ENCODE assay signal across 16 cellular contexts in the genomic region with DNA sequence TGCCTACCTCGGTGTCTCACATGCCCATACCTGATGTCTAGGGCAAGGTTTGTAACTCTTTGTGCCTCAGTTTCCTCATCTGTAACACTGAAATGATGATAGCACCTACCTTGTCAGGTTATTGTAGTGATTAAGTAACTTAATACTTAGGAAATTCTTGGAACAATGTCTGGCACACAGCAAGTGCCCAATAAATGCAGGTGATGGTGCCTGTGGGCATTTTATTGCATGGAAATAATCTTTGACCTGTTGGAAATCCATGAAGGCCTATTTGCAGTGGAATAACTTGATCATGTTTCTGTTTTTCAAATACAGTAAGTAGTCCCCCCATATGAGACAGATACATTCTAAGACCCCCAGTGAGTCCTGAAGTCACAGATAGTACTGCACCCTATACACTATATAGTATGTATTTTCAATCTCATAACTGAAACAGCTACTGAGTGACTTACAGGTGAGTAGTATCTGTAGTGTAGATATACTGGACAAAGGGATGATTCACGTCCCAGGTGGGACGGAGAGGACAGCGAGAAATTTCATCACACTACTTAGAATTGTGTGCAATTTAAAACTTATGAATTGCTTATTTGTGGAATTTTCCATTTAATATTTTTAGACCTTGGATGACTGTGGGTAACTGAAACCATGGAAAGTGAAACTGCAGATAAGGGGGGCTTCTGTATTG. TPM values are rescaled to one million over a fixed set of nuclear protein-coding genes. Genes with fewer than 3 reads are reported as not detected.
DNase-seq lines count a peak whose midpoint lies in the region; ATAC-seq, FAIRE-seq and TF ChIP-seq lines count a peak whose summit lies in the region.
"Had no signal": no experiment of that assay in that cellular context is flagged by ENCODE, and none has a peak within 500 bp of the region (broad histone marks: within the 10 kb centered on the region; RNA-seq: fewer than 3 reads in every experiment).

No MANE protein-coding gene starts in this region.

- H3K9me3 ChIP-seq in BLaER1 (no peaks in the 10 kb centered on the region), HCT116 (ENCODE audit: control insufficient read depth in 1 of 2, insufficient read depth in 1 of 2, low read depth in 1 of 2, low read length in 2 of 2) (no peaks in the 10 kb centered on the region), GM12878 (replicated peaks; ENCODE audit: control insufficient read depth, insufficient read depth, low read length) (no peaks in the 10 kb centered on the region), osteoblast (ENCODE audit: low read depth, low read length) (no peaks in the 10 kb centered on the region)
- H3K9me3 ChIP-seq: BE2C, gastrocnemius medialis had no signal

- no peak for TF ChIP-seq EP300 in GM12878 (IDR thresholded peaks at IDR 0.05; ENCODE audit: borderline replicate concordance in 1 of 2, control insufficient read depth in 1 of 2, low read depth in 2 of 2, low read length in 2 of 2)

- ATAC-seq in HCT116 (0 out of 2 replicates have a peak, but pooled peaks have one; percentile 25), GM12878 (0 out of 3 replicates have a peak, but pooled peaks have one; percentile 5), GM21381 (IDR thresholded peaks at IDR 0.05; ENCODE audit: unreplicated experiment) (no peak), GM21737 (IDR thresholded peaks at IDR 0.05; ENCODE audit: unreplicated experiment) (no peak), HG03108 (IDR thresholded peaks at IDR 0.05; ENCODE audit: unreplicated experiment) (no peak)
- ATAC-seq: gastrocnemius medialis had no signal

- no peaks in the 10 kb centered on the region for H3K9me2 ChIP-seq in HCT116 (ENCODE audit: insufficient read depth)

- H3K36me3 ChIP-seq in BLaER1 (peaks cover 27% of the 10 kb centered on the region), HCT116 (ENCODE audit: control insufficient read depth in 1 of 2, insufficient read depth in 2 of 2, low read length in 2 of 2) (no peaks in the 10 kb centered on the region), GM12878 (ENCODE audit: control insufficient read depth in 2 of 2, insufficient read depth in 2 of 2, low read length in 1 of 2) (no peaks in the 10 kb centered on the region), osteoblast (ENCODE audit: insufficient read depth, low read length) (no peaks in the 10 kb centered on the region)
- H3K36me3 ChIP-seq: BE2C, gastrocnemius medialis had no signal

- no peak overlapping the region for H3K9ac ChIP-seq in BLaER1
- H3K9ac ChIP-seq in HCT116 (ENCODE audit: low read length) = peak overlapping the region; percentile 13
- no peak overlapping the region for H3K9ac ChIP-seq in GM12878 (ENCODE audit: control insufficient read depth, insufficient read depth, low read length)

- peaks cover 8% of the 10 kb centered on the region; the same call in 1 of the 2 replicates for H3K79me2 ChIP-seq in HCT116 (ENCODE audit: insufficient read depth, low read length)
- H3K79me2 ChIP-seq in GM12878 (ENCODE audit: control insufficient read depth, insufficient read depth, low read length) = peaks cover 77% of the 10 kb centered on the region
- peaks cover 4% of the 10 kb centered on the region for H3K79me2 ChIP-seq in osteoblast (ENCODE audit: insufficient read depth, low read length)

- RAD21 ChIA-PET in HCT116 (lab: Charles Lee; ENCODE audit: low non-redundant PET in 1 of 2, low total read pairs in 2 of 2, uncharacterized antibody in 2 of 2, unreplicated experiment in 2 of 2) (no interaction called here), GM12878 (lab: Charles Lee; ENCODE audit: unreplicated experiment) (interaction anchor here (1.4 to 4.1 kb wide), 2 partner anchors 30 to 35 kb away, joined by 5 to 53 read pairs; no protein-coding TSS in a partner anchor)

- H3K4me1 ChIP-seq in BLaER1 = peaks cover 81% of the 10 kb centered on the region
- peaks cover 27 to 30% of the 10 kb centered on the region in 2 experiments for H3K4me1 ChIP-seq in HCT116 (ENCODE audit: control insufficient read depth in 1 of 2, insufficient read depth in 2 of 2, low read length in 2 of 2)
- H3K4me1 ChIP-seq in GM12878 (ENCODE audit: control insufficient read depth, insufficient read depth, low read length) = peaks cover 40% of the 10 kb centered on the region
- H3K4me1 ChIP-seq in osteoblast (ENCODE audit: insufficient read depth, low read length) = peaks cover 12% of the 10 kb centered on the region
- H3K4me1 ChIP-seq: BE2C had no signal

- H2AFZ ChIP-seq in HCT116 (ENCODE audit: low read depth, low read length, poor library complexity, severe bottlenecking) (no peak overlapping the region), GM12878 (ENCODE audit: control insufficient read depth, low read depth, low read length) (no peak overlapping the region), osteoblast (ENCODE audit: low read length) (no peak overlapping the region)

- BruUV-seq in HCT116 (replicated peaks; lab: Mats Ljungman, UMichigan) (no TSS peak), GM12878 (replicated peaks; lab: Mats Ljungman, UMichigan) (no TSS peak)

- POLR2A ChIA-PET in HCT116 (lab: Charles Lee) = no interaction called here
- POLR2A ChIA-PET in GM12878 (lab: Charles Lee) = interaction anchor here (2.2 kb wide), 1 partner anchor 38 kb away, joined by 10 read pairs; no protein-coding TSS in a partner anchor

- in situ Hi-C loops in GM12878 (cut with MboI) = no loop called here

- 77% methylated on average over 4 of the region's 4 CpGs for WGBS in GM12878 (ENCODE audit: insufficient coverage, insufficient replicate concordance, low lambda C conversion rate, missing lambda C conversion rate)

- H3K27ac ChIP-seq in BLaER1 (0 out of 2 replicates have a peak overlapping the region, but pooled peaks have one; percentile 35), HCT116 (ENCODE audit: low read depth, low read length) (peak overlapping the region; percentile 55), GM12878 (ENCODE audit: control insufficient read depth, insufficient read depth) (peak overlapping the region; percentile 55), osteoblast (ENCODE audit: low read depth, low read length) (peak overlapping the region; percentile 16)
- H3K27ac ChIP-seq: gastrocnemius medialis had no signal

- no peaks in the 10 kb centered on the region for H3K27me3 ChIP-seq in BLaER1
- no peaks in the 10 kb centered on the region for H3K27me3 ChIP-seq in HCT116 (ENCODE audit: insufficient read depth, low read length)
- no peaks in the 10 kb centered on the region for H3K27me3 ChIP-seq in GM12878 (replicated peaks in 1 of 2; ENCODE audit: control insufficient read depth in 2 of 2, insufficient read depth in 2 of 2, low read length in 1 of 2)
- no peaks in the 10 kb centered on the region for H3K27me3 ChIP-seq in osteoblast (ENCODE audit: insufficient read depth, low read length)
- H3K27me3 ChIP-seq: BE2C, gastrocnemius medialis had no signal

- TF ChIP-seq POLR2A in HCT116 (IDR thresholded peaks at IDR 0.05; ENCODE audit: borderline replicate concordance, extremely low read depth, insufficient read depth, insufficient read length) (no peak), GM12878 (IDR thresholded peaks at IDR 0.05; ENCODE audit: low read depth, low read length) (no peak)

- H3K4me2 ChIP-seq in BLaER1 (peak overlapping the region; percentile 56), HCT116 (ENCODE audit: low read length) (peak overlapping the region; percentile 72), GM12878 (ENCODE audit: control insufficient read depth, insufficient read depth) (peak overlapping the region; percentile 40), osteoblast (ENCODE audit: insufficient read depth, low read length) (no peak overlapping the region)

- intact Hi-C loops in HCT116 (cut with micrococcal nuclease) (loop anchor here (5.0 kb wide), 1 partner anchor 40 kb away; the partner anchor contains the start of gene AFF1), GM12878 (cut with micrococcal nuclease; ENCODE audit: unreplicated experiment) (loop anchor here (5.0 kb wide), 1 partner anchor 40 kb away; the partner anchor contains the start of gene AFF1)

- H4K20me1 ChIP-seq in BLaER1 (peaks cover 16% of the 10 kb centered on the region), HCT116 (ENCODE audit: insufficient read depth) (no peaks in the 10 kb centered on the region), GM12878 (ENCODE audit: control insufficient read depth, insufficient read depth) (no peaks in the 10 kb centered on the region), osteoblast (ENCODE audit: insufficient read depth, low read length) (no peaks in the 10 kb centered on the region)

- TF ChIP-seq RAD21 in HCT116 (IDR thresholded peaks at IDR 0.05; ENCODE audit: low read depth) = no peak
- no peak for TF ChIP-seq RAD21 in GM12878 (IDR thresholded peaks at IDR 0.05; ENCODE audit: insufficient read depth, low read depth, low read length)

- no peak for FAIRE-seq in GM12878 (lab: Jason Lieb, UNC)
- FAIRE-seq: HTR-8/SVneo had no signal

- SMC1A ChIA-PET in GM12878 (lab: Charles Lee; ENCODE audit: uncharacterized antibody, unreplicated experiment) = interaction anchor here (0.9 to 3.5 kb wide), 4 partner anchors 14 to 30 kb away, joined by 3 to 18 read pairs (median 4); no protein-coding TSS in a partner anchor

- H3K4me3 ChIP-seq in BLaER1 (no peak overlapping the region), HCT116 (replicated peaks in 1 of 2; ENCODE audit: low read depth in 1 of 2, low read length in 2 of 2) (peak overlapping the region in 1 of 2 experiments; percentile 31; a peak in 2 of 4 replicates), GM12878 (no peak overlapping the region), osteoblast (ENCODE audit: insufficient read depth, low read length) (no peak overlapping the region)
- H3K4me3 ChIP-seq: gastrocnemius medialis had no signal

- TF ChIP-seq CTCF in HCT116 (IDR thresholded peaks at IDR 0.05 in 2 of 3, conservative IDR thresholded peaks at IDR 0.05 in 1 of 3; ENCODE audit: borderline replicate concordance in 1 of 3, insufficient read depth in 1 of 3, low read depth in 2 of 3, low read length in 2 of 3) (no peak), GM12878 (IDR thresholded peaks at IDR 0.05 in 2 of 3, conservative IDR thresholded peaks at IDR 0.05 in 1 of 3; ENCODE audit: control insufficient read depth in 2 of 3, extremely low read depth in 1 of 3, insufficient read depth in 1 of 3, low read depth in 3 of 3, low read length in 3 of 3) (no peak), osteoblast (IDR thresholded peaks at IDR 0.05; ENCODE audit: extremely low read depth, low read depth, low read length) (no peak)

- no peak for DNase-seq in HCT116 (ENCODE audit: low read depth, low spot score)
- DNase-seq in GM12878 (ENCODE audit: low read depth, low spot score) = no peak
- DNase-seq in osteoblast (ENCODE audit: insufficient read length, low spot score, missing footprints) = no peak
- DNase-seq in activated gamma-delta T cell (lab: John Stamatoyannopoulos, UW) = no peak
- DNase-seq: activated CD4-positive, alpha-beta T cell treated with anti-CD3 and anti-CD28 coated beads for 1 hour; amniotic stem cell; BE2C; gastrocnemius medialis; naive B cell; posterior cingulate gyrus; stimulated activated naive CD4-positive, alpha-beta T cell treated with Interleukin-2 at 50 U/mL for 16 hours had no signal

- CTCF ChIA-PET in HCT116 (lab: Charles Lee) = no interaction called here
- CTCF ChIA-PET in GM12878 (lab: Yijun Ruan, JAX) = interaction anchor here (1.2 kb wide), 1 partner anchor 33 kb away, joined by 3 read pairs; no protein-coding TSS in a partner anchor

RNA-seq across cellular contexts. Expression of gene AFF1, which starts 42.1 kb away (rescaled TPM):
- total RNA-seq in HCT116 (2021; ENCODE audit: unreplicated experiment) (43.1 TPM), GM12878 (2014; rRNA removed) (21.2 and 21.3 TPM in 2 replicates), GM12878 (2014; rRNA removed; fragmentation: Illumina TruSeq; extraction: Trizol) (21.5 and 22.8 TPM in 2 replicates), GM12878 (2021) (52.5 and 56.1 TPM in 2 replicates), osteoblast (19.5 and 22.7 TPM in 2 replicates)
- 7.5 and 8.8 TPM in 2 replicates for polyA plus RNA-seq in HCT116 (2012)
- total RNA-seq in GM12878 (2013; cell fraction: nucleolus; rRNA removed) = 242 and 244 TPM in 2 replicates
- polyA plus RNA-seq in GM12878 (2011; ENCODE audit: low read depth) = 51.7 TPM
- polyA plus RNA-seq in GM12878 (2011; rRNA removed) (25.1 and 26.1 TPM in 2 replicates), GM12878 (2014; fragmentation: Illumina TruSeq; extraction: Trizol) (30.7 and 32.9 TPM in 2 replicates), GM12878 (2014; fragmentation: Nextera tagmentation; extraction: Ambion mirVana) (10 to 100 TPM in 1 of 2 experiments, 1 to 10 TPM in 1; 3.5 to 11.4 TPM), GM12878 (2014; rRNA removed) (18.6 and 20.5 TPM in 2 replicates), GM12878 (2016; fragmentation: Nextera tagmentation; extraction: Ambion mirVana) (10 to 100 TPM; 21.6 to 24.0 TPM)
- 21.3 and 44.0 TPM in 2 replicates for polyA plus RNA-seq in GM12878 (2011; cell fraction: cytosol; rRNA removed)
- polyA plus RNA-seq in GM12878 (2011; cell fraction: nucleus; rRNA removed) = 50.2 and 53.3 TPM in 2 replicates
- 32.6 and 34.7 TPM in 2 replicates for polyA plus RNA-seq in GM12878 (2012)
- polyA minus RNA-seq in GM12878 (2011; rRNA and poly(A)+ RNA removed) = 115 and 130 TPM in 2 replicates
- 30.8 and 33.0 TPM in 2 replicates for polyA minus RNA-seq in GM12878 (2011; cell fraction: cytosol; rRNA and poly(A)+ RNA removed)
- polyA minus RNA-seq in GM12878 (2011; cell fraction: nucleus; rRNA and poly(A)+ RNA removed) = 72.7 and 104 TPM in 2 replicates

Comparison
In these comparisons a context has a peak if more than half of its experiments do, and no peak if none do; other contexts are left out.
1. ATAC-seq: peak in HCT116 (single experiment) and GM12878 (single experiment); none in GM21381 (single experiment), GM21737 (single experiment) and HG03108 (single experiment).
2. Peak in every context shown above with its lines, with median percentiles within 50 percentile points of each other: H3K27ac ChIP-seq.